Comparison of ENCODE assay signal across 21 cellular contexts in genomic region chr1:60463146-60463545, GRCh38.
"Had no signal": no experiment of that assay in that cellular context is flagged by ENCODE, and none has a peak within 500 bp of the region (broad histone marks: within the 10 kb centered on the region; RNA-seq: fewer than 3 reads in every experiment).

No MANE protein-coding gene starts in this region.

- DNase-seq: islet precursor cell; left ventricle myocardium inferior; midbrain; mucosa of descending colon; naive thymus-derived CD4-positive, alpha-beta T cell; pancreas; retina; right cardiac atrium; stimulated activated CD4-positive, alpha-beta T cell treated with anti-CD3 and anti-CD28 coated beads, Interleukin-12 subunit alpha, Interleukin-12 subunit beta, amount 100 ng/mL, for 4 hours; stimulated activated CD4-positive, alpha-beta T cell treated with anti-CD3 and anti-CD28 coated beads, Interleukin-15, amount 100 ng/mL, for 24 hours; stimulated activated CD4-positive, alpha-beta T cell treated with anti-CD3 and anti-CD28 coated beads, Interleukin-2, amount 100 ng/mL, for 24 hours; stimulated activated CD4-positive, alpha-beta T cell treated with anti-CD3 and anti-CD28 coated beads, Interleukin-4, amount 100 ng/mL, for 1 hour; stimulated activated naive B cell treated with anti-CD40 and anti-IgM and Interleukin-4, amounts not matched to agents 10 μg/mL and 1 μg/mL and 100 μg/mL, for 72 hours; stimulated activated naive CD8-positive, alpha-beta T cell treated with anti-CD3 and anti-CD28 coated beads, Interleukin-15, Interleukin-2, amounts not matched to agents 100 U/mL and 50 U/mL, for 24 hours; stomach; testis; thyroid gland; transverse colon; upper lobe of left lung had no signal

- H3K27me3 Mint-ChIP-seq: memory B cell; naive thymus-derived CD4-positive, alpha-beta T cell; natural killer cell treated with Interleukin-12 subunit alpha and Interleukin-12 subunit beta and Interleukin-15 and Interleukin-18, amount 100 ng/mL, for 72 hours; stimulated activated naive B cell treated with anti-CD40 and anti-IgM and Interleukin-4, amounts not matched to agents 10 μg/mL and 1 μg/mL and 100 μg/mL, for 72 hours had no signal

- H3K4me3 Mint-ChIP-seq: memory B cell; naive thymus-derived CD4-positive, alpha-beta T cell; natural killer cell treated with Interleukin-12 subunit alpha and Interleukin-12 subunit beta and Interleukin-15 and Interleukin-18, amount 100 ng/mL, for 72 hours; stimulated activated naive B cell treated with anti-CD40 and anti-IgM and Interleukin-4, amounts not matched to agents 10 μg/mL and 1 μg/mL and 100 μg/mL, for 72 hours had no signal

- H3K36me3 Mint-ChIP-seq: memory B cell; naive thymus-derived CD4-positive, alpha-beta T cell; natural killer cell treated with Interleukin-12 subunit alpha and Interleukin-12 subunit beta and Interleukin-15 and Interleukin-18, amount 100 ng/mL, for 72 hours; stimulated activated naive B cell treated with anti-CD40 and anti-IgM and Interleukin-4, amounts not matched to agents 10 μg/mL and 1 μg/mL and 100 μg/mL, for 72 hours had no signal

- H3K27ac Mint-ChIP-seq: memory B cell; naive thymus-derived CD4-positive, alpha-beta T cell; natural killer cell treated with Interleukin-12 subunit alpha and Interleukin-12 subunit beta and Interleukin-15 and Interleukin-18, amount 100 ng/mL, for 72 hours; stimulated activated naive B cell treated with anti-CD40 and anti-IgM and Interleukin-4, amounts not matched to agents 10 μg/mL and 1 μg/mL and 100 μg/mL, for 72 hours had no signal

- H3K4me1 Mint-ChIP-seq: memory B cell; naive thymus-derived CD4-positive, alpha-beta T cell; stimulated activated naive B cell treated with anti-CD40 and anti-IgM and Interleukin-4, amounts not matched to agents 10 μg/mL and 1 μg/mL and 100 μg/mL, for 72 hours had no signal
